ENCODE assay signal across 7 cellular contexts in genomic region chr15:38072507-38073277, GRCh38.
DNase-seq lines count a peak whose midpoint lies in the region; ATAC-seq lines count a peak whose summit lies in the region.

No MANE protein-coding gene starts in this region.

- DNase-seq in HT-29 (ENCODE audit: low spot score), result peak; percentile 96
- DNase-seq in SK-N-DZ (ENCODE audit: low spot score), result peak; percentile 53
- peak; percentile 78 for DNase-seq in dermis blood vessel endothelial cell
- peak; percentile 73 to 78 for DNase-seq in left colon

- no peaks in the 10 kb centered on the region for H3K9me3 Mint-ChIP-seq in stimulated activated memory B cell treated with anti-CD40 and anti-IgM and Interleukin-4, amounts not matched to agents 10 μg/mL and 1 μg/mL and 100 μg/mL, for 72 hours

- no peaks in the 10 kb centered on the region for H3K27me3 Mint-ChIP-seq in stimulated activated memory B cell treated with anti-CD40 and anti-IgM and Interleukin-4, amounts not matched to agents 10 μg/mL and 1 μg/mL and 100 μg/mL, for 72 hours

- H3K4me3 Mint-ChIP-seq in stimulated activated memory B cell treated with anti-CD40 and anti-IgM and Interleukin-4, amounts not matched to agents 10 μg/mL and 1 μg/mL and 100 μg/mL, for 72 hours, result peak overlapping the region; percentile 80

- no peaks in the 10 kb centered on the region for H3K36me3 Mint-ChIP-seq in stimulated activated memory B cell treated with anti-CD40 and anti-IgM and Interleukin-4, amounts not matched to agents 10 μg/mL and 1 μg/mL and 100 μg/mL, for 72 hours

- peaks cover 75% of the 10 kb centered on the region for H3K4me1 Mint-ChIP-seq in stimulated activated memory B cell treated with anti-CD40 and anti-IgM and Interleukin-4, amounts not matched to agents 10 μg/mL and 1 μg/mL and 100 μg/mL, for 72 hours

- peak overlapping the region; percentile 35; the same call in 1 of the 2 replicates for H3K4me3 ChIP-seq in GM08714 (ENCODE audit: low read length)

- intact Hi-C loops in left colon (cut with DNase I, micrococcal nuclease), result loop anchor here in 1 of 2 donors (5.0 to 10.0 kb wide), 2 partner anchors 55 to 182 kb away; partner anchors contain the start of gene SPRED1

- ATAC-seq in GM21526 (IDR thresholded peaks at IDR 0.05; ENCODE audit: low FRiP score, unreplicated experiment) (peak; percentile 60), left colon (peak; percentile 70)
- peak; percentile 79 for ATAC-seq in stimulated activated memory B cell treated with anti-CD40 and anti-IgM and Interleukin-4, amounts not matched to agents 10 μg/mL and 1 μg/mL and 100 μg/mL, for 72 hours

- peak overlapping the region; percentile 85 for H3K27ac Mint-ChIP-seq in stimulated activated memory B cell treated with anti-CD40 and anti-IgM and Interleukin-4, amounts not matched to agents 10 μg/mL and 1 μg/mL and 100 μg/mL, for 72 hours

Comparison
In these comparisons a context has a peak if more than half of its experiments do, and no peak if none do; other contexts are left out.
1. Peak in every context shown above with its lines: DNase-seq, ATAC-seq and H3K4me3 ChIP-seq.